ENCODE assay signal across 1 cellular context in genomic region chr17:6753006-6753445, GRCh38.
A peak's percentile ranks its signal among the peaks of the same experiment; 100 is the strongest.
TF ChIP-seq lines count a peak whose summit lies in the region.

No MANE protein-coding gene starts in this region.

TF ChIP-seq in GM12878, 131 proteins besides CTCF, POLR2A, EP300 and RAD21 (continued from another document):
- TF ChIP-seq STAT3 (IDR thresholded peaks at IDR 0.05; ENCODE audit: low read depth, low read length): no peak
- TF ChIP-seq ZBED1 (IDR thresholded peaks at IDR 0.05; ENCODE audit: borderline replicate concordance): no peak
- TF ChIP-seq ETV6 (conservative IDR thresholded peaks at IDR 0.05 in 1 of 2, IDR thresholded peaks at IDR 0.05 in 1 of 2; ENCODE audit: borderline replicate concordance in 1 of 2, low read depth in 1 of 2): no peak
- TF ChIP-seq FOXM1 (IDR thresholded peaks at IDR 0.05; ENCODE audit: low read depth, low read length): no peak
- TF ChIP-seq ZNF622 (IDR thresholded peaks at IDR 0.05): no peak
- no peak for TF ChIP-seq RB1 (IDR thresholded peaks at IDR 0.05; ENCODE audit: borderline replicate concordance)
- no peak for TF ChIP-seq MTA2 (IDR thresholded peaks at IDR 0.05; ENCODE audit: low read depth)
- no peak for TF ChIP-seq NRF1 (conservative IDR thresholded peaks at IDR 0.05; ENCODE audit: low read depth, low read length)
- no peak for TF ChIP-seq RAD51 (IDR thresholded peaks at IDR 0.05)
- no peak for TF ChIP-seq KAT2A (conservative IDR thresholded peaks at IDR 0.05; ENCODE audit: control insufficient read depth, low read depth, low read length)
- no peak for TF ChIP-seq DPF2 (IDR thresholded peaks at IDR 0.05)
- TF ChIP-seq NR2C1 (IDR thresholded peaks at IDR 0.05): no peak
- TF ChIP-seq ELK1 (IDR thresholded peaks at IDR 0.05; ENCODE audit: low read depth, low read length): no peak
- TF ChIP-seq ATF7 (IDR thresholded peaks at IDR 0.05; ENCODE audit: low read depth): peak; percentile 43; the same call in 1 of the 2 replicates
- no peak for TF ChIP-seq NR2C2 (IDR thresholded peaks at IDR 0.05; ENCODE audit: borderline replicate concordance, control insufficient read depth, insufficient read length, low read depth)
- TF ChIP-seq KDM1A (IDR thresholded peaks at IDR 0.05; ENCODE audit: borderline replicate concordance): no peak
- no peak for TF ChIP-seq HDAC6 (IDR thresholded peaks at IDR 0.05; ENCODE audit: unreplicated experiment)
- TF ChIP-seq PKNOX1 (IDR thresholded peaks at IDR 0.05): no peak
- TF ChIP-seq SMC3 (IDR thresholded peaks at IDR 0.05; ENCODE audit: borderline replicate concordance, low read length): no peak
- no peak for TF ChIP-seq FOS (IDR thresholded peaks at IDR 0.05; ENCODE audit: borderline replicate concordance, extremely low read depth, insufficient read length)
- TF ChIP-seq MAX (IDR thresholded peaks at IDR 0.05; ENCODE audit: low read depth, low read length): no peak
- no peak for TF ChIP-seq MEF2B (IDR thresholded peaks at IDR 0.05; ENCODE audit: partially characterized antibody, poor library complexity, severe bottlenecking)
- no peak for TF ChIP-seq NFXL1 (IDR thresholded peaks at IDR 0.05; ENCODE audit: borderline replicate concordance)
- peak; percentile 59; the same call in 1 of the 2 replicates for TF ChIP-seq RELB (IDR thresholded peaks at IDR 0.05; ENCODE audit: low read depth)
- TF ChIP-seq SIN3A (IDR thresholded peaks at IDR 0.05; ENCODE audit: low read depth, low read length): no peak
- no peak for TF ChIP-seq ZZZ3 (IDR thresholded peaks at IDR 0.05; ENCODE audit: control insufficient read depth, insufficient read length, low read depth)
- no peak for TF ChIP-seq ZNF592 (IDR thresholded peaks at IDR 0.05)
- no peak for TF ChIP-seq ESRRA (IDR thresholded peaks at IDR 0.05; ENCODE audit: low read length)
- peak; percentile 31 to 43; a peak in 2 of 4 replicates for TF ChIP-seq IKZF2 (IDR thresholded peaks at IDR 0.05)
- TF ChIP-seq ZNF384 (IDR thresholded peaks at IDR 0.05; ENCODE audit: borderline replicate concordance, low read depth, low read length): no peak; the same call in 1 of the 2 replicates
- peak; percentile 37; the same call in 1 of the 2 replicates for TF ChIP-seq RUNX3 (IDR thresholded peaks at IDR 0.05; ENCODE audit: low read length)
- no peak for TF ChIP-seq GABPA (IDR thresholded peaks at IDR 0.05; ENCODE audit: low read depth)
- no peak for TF ChIP-seq STAT1 (conservative IDR thresholded peaks at IDR 0.05)
- TF ChIP-seq SREBF1 (IDR thresholded peaks at IDR 0.05; ENCODE audit: low read length): no peak
- TF ChIP-seq NBN (IDR thresholded peaks at IDR 0.05): peak; percentile 48; the same call in 1 of the 2 replicates
- no peak for TF ChIP-seq NR2F1 (conservative IDR thresholded peaks at IDR 0.05)
- peak; percentile 49 for TF ChIP-seq IKZF1 (conservative IDR thresholded peaks at IDR 0.05)
- no peak for TF ChIP-seq IRF5 (IDR thresholded peaks at IDR 0.05; ENCODE audit: borderline replicate concordance)
- no peak for TF ChIP-seq TCF12 (IDR thresholded peaks at IDR 0.05; ENCODE audit: low read depth, low read length)
- TF ChIP-seq WRNIP1 (IDR thresholded peaks at IDR 0.05; ENCODE audit: borderline replicate concordance, low read depth, low read length): no peak
- 0 out of 2 replicates have a peak, but pooled peaks have one; percentile 44 for TF ChIP-seq MLLT1 (IDR thresholded peaks at IDR 0.05)
- TF ChIP-seq MYB (IDR thresholded peaks at IDR 0.05; ENCODE audit: borderline replicate concordance, low read depth, low read length): no peak
- no peak for TF ChIP-seq ATF3 (IDR thresholded peaks at IDR 0.05; ENCODE audit: borderline replicate concordance, extremely low read depth, low read depth, low read length)
- no peak for TF ChIP-seq ZBTB33 (IDR thresholded peaks at IDR 0.05)
- no peak for TF ChIP-seq SMAD1 (IDR thresholded peaks at IDR 0.05; ENCODE audit: low read depth, partially characterized antibody)
- TF ChIP-seq RCOR1 (conservative IDR thresholded peaks at IDR 0.05; ENCODE audit: low read depth, low read length): no peak
- no peak for TF ChIP-seq HCFC1 (IDR thresholded peaks at IDR 0.05; ENCODE audit: low read length)
- no peak for TF ChIP-seq PAX8 (IDR thresholded peaks at IDR 0.05)
TF ChIP-seq in GM12878: peak in this region for 7.
